ENCODE assay signal across 9 cellular contexts in genomic region chr2:159515482-159515881, GRCh38.
DNase-seq lines count a peak whose midpoint lies in the region; ATAC-seq, FAIRE-seq and TF ChIP-seq lines count a peak whose summit lies in the region.
"Had no signal": no experiment of that assay in that cellular context is flagged by ENCODE, and none has a peak within 500 bp of the region (broad histone marks: within the 10 kb centered on the region; RNA-seq: fewer than 3 reads in every experiment).

No MANE protein-coding gene starts in this region.

- TF ChIP-seq CTCF in Loucy (conservative IDR thresholded peaks at IDR 0.05; ENCODE audit: low read length) (no peak), bronchial epithelial cell (IDR thresholded peaks at IDR 0.05; ENCODE audit: insufficient read depth, low read length, severe bottlenecking) (no peak)

- H3K9me2 ChIP-seq in Loucy (replicated peaks; ENCODE audit: low read depth, low read length) = no peaks in the 10 kb centered on the region

- FAIRE-seq in bronchial epithelial cell (lab: Jason Lieb, UNC) = no peak

- H3F3A ChIP-seq in Loucy (ENCODE audit: low read depth) = no peaks in the 10 kb centered on the region

- H3K4me1 ChIP-seq in CD8-positive, alpha-beta memory T cell (ENCODE audit: insufficient read depth, low read length) = peaks cover 20% of the 10 kb centered on the region
- H3K4me1 ChIP-seq in Loucy (ENCODE audit: insufficient read depth, low read length, poor library complexity, severe bottlenecking) (peaks cover 65% of the 10 kb centered on the region), trophoblast cell (ENCODE audit: control insufficient read depth in 1 of 2, insufficient read depth in 2 of 2, low read length in 2 of 2) (no peaks in the 10 kb centered on the region)

- no peak overlapping the region for H2BK12ac ChIP-seq in trophoblast cell (ENCODE audit: low read length)

- POLR2A ChIA-PET in CD8-positive, alpha-beta memory T cell (lab: Charles Lee) = interaction anchor here (0.8 to 2.3 kb wide), 2 partner anchors 197 to 229 kb away, joined by 3 to 19 read pairs; partner anchors contain the start of genes MARCHF7 and WDSUB1

- peak overlapping the region in 7 of 8 donors; percentile 55 to 93 (median 84) for H3K27ac Mint-ChIP-seq in CD8-positive, alpha-beta memory T cell
- H3K27ac Mint-ChIP-seq in naive B cell = peak overlapping the region; percentile 72 to 97 (median 91)

- H3K27me3 ChIP-seq in CD8-positive, alpha-beta memory T cell (ENCODE audit: insufficient read depth, low read length, poor library complexity, severe bottlenecking) = no peaks in the 10 kb centered on the region
- H3K27me3 ChIP-seq in Loucy (ENCODE audit: insufficient read depth, low read length, poor library complexity, severe bottlenecking) = no peaks in the 10 kb centered on the region
- no peaks in the 10 kb centered on the region for H3K27me3 ChIP-seq in bronchial epithelial cell (ENCODE audit: control insufficient read depth, insufficient read depth, low read length)
- no peaks in the 10 kb centered on the region for H3K27me3 ChIP-seq in trophoblast cell (ENCODE audit: insufficient read depth, low read length)

- no peaks in the 10 kb centered on the region for H4K20me1 ChIP-seq in Loucy (ENCODE audit: insufficient read depth, low read length, poor library complexity, severe bottlenecking)

- no peak for ATAC-seq in naive B cell (ENCODE audit: low read depth in 2 of 2)

- peaks cover 3 to 8% (median 3%) of the 10 kb centered on the region in 3 donors for H3K36me3 Mint-ChIP-seq in CD8-positive, alpha-beta memory T cell
- H3K36me3 Mint-ChIP-seq in naive B cell = peaks cover 5 to 9% of the 10 kb centered on the region in 2 donors

- peaks cover 35% of the 10 kb centered on the region for H3K79me2 ChIP-seq in Loucy (ENCODE audit: insufficient read depth, low read length)
- no peaks in the 10 kb centered on the region for H3K79me2 ChIP-seq in trophoblast cell (ENCODE audit: control insufficient read depth, insufficient read depth, low read length, poor library complexity)

- H3K36me3 ChIP-seq in CD8-positive, alpha-beta memory T cell (ENCODE audit: insufficient read depth, low read length) = no peaks in the 10 kb centered on the region
- no peaks in the 10 kb centered on the region for H3K36me3 ChIP-seq in Loucy (ENCODE audit: insufficient read depth, low read length)
- H3K36me3 ChIP-seq in bronchial epithelial cell (ENCODE audit: control insufficient read depth, insufficient read depth, low read length) = no peaks in the 10 kb centered on the region
- no peaks in the 10 kb centered on the region for H3K36me3 ChIP-seq in trophoblast cell (ENCODE audit: control insufficient read depth in 1 of 2, insufficient read depth in 2 of 2, low read length in 2 of 2)

- H3K4me1 Mint-ChIP-seq in CD8-positive, alpha-beta memory T cell = peaks cover 32 to 42% (median 42%) of the 10 kb centered on the region in 3 donors
- peaks cover 13 to 33% (median 15%) of the 10 kb centered on the region in 3 donors for H3K4me1 Mint-ChIP-seq in naive B cell

- no peak overlapping the region for H3K23ac ChIP-seq in trophoblast cell (ENCODE audit: low read length)

- H4K12ac ChIP-seq in trophoblast cell (ENCODE audit: low read depth, low read length) = no peak overlapping the region

- H4K91ac ChIP-seq in trophoblast cell (ENCODE audit: low read depth, low read length) = no peak overlapping the region

- H3K14ac ChIP-seq in trophoblast cell (ENCODE audit: low read length) = no peak overlapping the region

- no peak overlapping the region for H3K4me3 ChIP-seq in CD8-positive, alpha-beta memory T cell (ENCODE audit: low read length)
- H3K4me3 ChIP-seq in Loucy (ENCODE audit: low read length, poor library complexity, severe bottlenecking) (peak overlapping the region; percentile 82), bronchial epithelial cell (ENCODE audit: low read depth, low read length) (peak overlapping the region; percentile 14), trophoblast cell (ENCODE audit: low read depth, low read length) (no peak overlapping the region)

- H3K4me3 Mint-ChIP-seq in CD8-positive, alpha-beta memory T cell = peak overlapping the region; percentile 76 to 92 (median 79)
- peak overlapping the region; percentile 76 to 94 (median 82) for H3K4me3 Mint-ChIP-seq in naive B cell

- DNase-seq in CD8-positive, alpha-beta memory T cell = no peak
- no peak for DNase-seq in bronchial epithelial cell (ENCODE audit: low read depth)
- DNase-seq in naive B cell = no peak
- DNase-seq in stimulated activated CD4-positive, alpha-beta T cell treated with anti-CD3 and anti-CD28 coated beads, Interleukin-12 subunit alpha, Interleukin-12 subunit beta, amount 100 ng/mL, for 4 hours = no peak
- no peak for DNase-seq in activated gamma-delta T cell treated with Interleukin-2 at 50 U/mL for 16 hours
- no peak for DNase-seq in NCI-H1092 treated with DMSO at 0.1 percent for 48 hours (lab: John Stamatoyannopoulos, UW)
- no peak for DNase-seq in trophoblast cell
- DNase-seq: activated CD4-positive, alpha-beta T cell treated with anti-CD3 and anti-CD28 coated beads, Interleukin-2, amount 50 U/mL, for 4 hours had no signal

- no peak overlapping the region for H4K8ac ChIP-seq in trophoblast cell (ENCODE audit: low read depth, low read length)

- H3K9me3 ChIP-seq in CD8-positive, alpha-beta memory T cell (ENCODE audit: low read length) = no peaks in the 10 kb centered on the region
- no peaks in the 10 kb centered on the region for H3K9me3 ChIP-seq in Loucy (ENCODE audit: insufficient read depth, low read depth, low read length)
- no peaks in the 10 kb centered on the region for H3K9me3 ChIP-seq in trophoblast cell (ENCODE audit: insufficient read depth, low read depth, low read length)

- no peak overlapping the region for H2BK120ac ChIP-seq in trophoblast cell (ENCODE audit: insufficient read depth, low read length, poor library complexity)

- CTCF ChIA-PET in CD8-positive, alpha-beta memory T cell (lab: Charles Lee) = interaction anchor here (0.8 to 1.4 kb wide), 3 partner anchors 10 to 198 kb away, joined by 3 to 5 read pairs (median 3); no protein-coding TSS in a partner anchor

- no peaks in the 10 kb centered on the region for H3K27me3 Mint-ChIP-seq in CD8-positive, alpha-beta memory T cell
- H3K27me3 Mint-ChIP-seq in naive B cell = no peaks in the 10 kb centered on the region

- no peak overlapping the region for H3K27ac ChIP-seq in CD8-positive, alpha-beta memory T cell (ENCODE audit: low read depth, low read length)
- H3K27ac ChIP-seq in trophoblast cell (ENCODE audit: low read depth, low read length) = no peak overlapping the region

- H2AK5ac ChIP-seq in trophoblast cell (ENCODE audit: low read length) = no peak overlapping the region

- no peak overlapping the region for H3K18ac ChIP-seq in trophoblast cell (ENCODE audit: low read length)

- H3K4me2 ChIP-seq in Loucy (ENCODE audit: low read depth, low read length, poor library complexity, severe bottlenecking) (peak overlapping the region; percentile 82), trophoblast cell (ENCODE audit: low read length) (no peak overlapping the region)

- no CpG with 5 or more reads among the region's 1 CpG for WGBS in trophoblast cell (ENCODE audit: extremely low coverage, insufficient coverage, insufficient read length)

- H3K9ac ChIP-seq in Loucy (ENCODE audit: low read depth, low read length, poor library complexity, severe bottlenecking) (peak overlapping the region; percentile 73), trophoblast cell (ENCODE audit: low read length) (no peak overlapping the region)

- H2BK5ac ChIP-seq in trophoblast cell (ENCODE audit: low read depth, low read length, poor library complexity) = no peak overlapping the region

- H3K4ac ChIP-seq in trophoblast cell (ENCODE audit: low read depth, low read length) = no peak overlapping the region

- H3K9me3 Mint-ChIP-seq in CD8-positive, alpha-beta memory T cell = no peaks in the 10 kb centered on the region
- peaks cover 0 to 2% (median 0%) of the 10 kb centered on the region in 7 donors for H3K9me3 Mint-ChIP-seq in naive B cell

- no peaks in the 10 kb centered on the region for H3K79me1 ChIP-seq in trophoblast cell (ENCODE audit: low read length)

- H2AFZ ChIP-seq in Loucy (ENCODE audit: low read length) = no peak overlapping the region
- H2AFZ ChIP-seq in trophoblast cell (ENCODE audit: insufficient read depth, low read length, poor library complexity) = no peak overlapping the region

Comparison
In these comparisons a context has a peak if more than half of its experiments do, and no peak if none do; other contexts are left out.
1. H3K4me3 ChIP-seq: peak in Loucy (single experiment) and bronchial epithelial cell (single experiment); none in CD8-positive, alpha-beta memory T cell (single experiment) and trophoblast cell (single experiment).